In genomic region chr1:54486864-54487263, GRCh38 we compare ENCODE assay signal across 8 cellular contexts.
DNase-seq lines count a peak whose midpoint lies in the region; ATAC-seq, FAIRE-seq and TF ChIP-seq lines count a peak whose summit lies in the region.
"Had no signal": no experiment of that assay in that cellular context is flagged by ENCODE, and none has a peak within 500 bp of the region (broad histone marks: within the 10 kb centered on the region; RNA-seq: fewer than 3 reads in every experiment).

No MANE protein-coding gene starts in this region.

- peak overlapping the region; percentile 28; the same call in 1 of the 2 replicates for H2AFZ ChIP-seq in H1 (ENCODE audit: low read length)

- POLR2A ChIA-PET in H1 (lab: Charles Lee; ENCODE audit: partially characterized antibody), result interaction anchor here (0.9 to 8.3 kb wide), 8 partner anchors 10 to 82 kb away, joined by 3 to 216 read pairs (median 6); partner anchors contain the start of gene SSBP3

- no peak overlapping the region; the same call in 1 of the 2 replicates for H4K8ac ChIP-seq in H1 (ENCODE audit: extremely low read depth, insufficient read depth, low read length)

- no peak overlapping the region for H3K4ac ChIP-seq in H1 (replicated peaks; ENCODE audit: insufficient read length, low read depth, low read length)

- H3K9me3 Mint-ChIP-seq in progenitor cell of endocrine pancreas (ENCODE audit: low read depth), result no peaks in the 10 kb centered on the region

- H3K27me3 ChIP-seq in H1 (replicated peaks in 1 of 4; ENCODE audit: control insufficient read depth in 3 of 4, extremely low read depth in 1 of 4, insufficient read depth in 3 of 4, low read length in 3 of 4), result peaks cover 0 to 18% (median 11%) of the 10 kb centered on the region in 4 experiments; a peak in 6 of 7 replicates

- H3K9me3 ChIP-seq in H1 (ENCODE audit: insufficient read depth in 2 of 2, low read depth in 1 of 2, low read length in 1 of 2), result no peaks in the 10 kb centered on the region

- no peak overlapping the region for H3K9ac ChIP-seq in H1 (replicated peaks in 1 of 4; ENCODE audit: extremely low read depth in 1 of 4, low read depth in 3 of 4, low read length in 3 of 4)

- no peak overlapping the region for H3K4me3 Mint-ChIP-seq in progenitor cell of endocrine pancreas (ENCODE audit: low read depth)

- H3K79me2 ChIP-seq in H1 (ENCODE audit: control insufficient read depth in 1 of 2, insufficient read depth in 2 of 2, low read length in 2 of 2), result no peaks in the 10 kb centered on the region

- TF ChIP-seq RAD21 in H1 (IDR thresholded peaks at IDR 0.05 in 1 of 2, conservative IDR thresholded peaks at IDR 0.05 in 1 of 2; ENCODE audit: low read depth in 2 of 2, low read length in 2 of 2), result no peak

- TF ChIP-seq CTCF in H1 (IDR thresholded peaks at IDR 0.05; ENCODE audit: control extremely low read depth in 1 of 3, insufficient read depth in 1 of 3, low read depth in 1 of 3, low read length in 3 of 3) (no peak), progenitor cell of endocrine pancreas (IDR thresholded peaks at IDR 0.05; ENCODE audit: unreplicated experiment) (no peak), GM13976 (IDR thresholded peaks at IDR 0.05; ENCODE audit: borderline replicate concordance, control extremely low read depth, extremely low read depth, insufficient read depth, missing control alignments) (no peak)

- no peaks in the 10 kb centered on the region for H3K79me1 ChIP-seq in H1 (ENCODE audit: low read depth, low read length)

- 30% methylated on average over 8 of the region's 8 CpGs; no CpG with 5 or more reads in 1 of the 2 experiments for WGBS in H1 (ENCODE audit: extremely low coverage in 1 of 2, insufficient coverage in 1 of 2, insufficient read length in 1 of 2, insufficient replicate concordance in 2 of 2, low coverage in 1 of 2, low lambda C conversion rate in 2 of 2, missing lambda C conversion rate in 1 of 2), 2 experiments

- peaks cover 24% of the 10 kb centered on the region for H3K4me1 Mint-ChIP-seq in progenitor cell of endocrine pancreas (ENCODE audit: low read depth)

- H3K4me3 ChIP-seq in H1 (ENCODE audit: extremely low read depth in 1 of 4, insufficient read depth in 2 of 4, low read depth in 3 of 4, low read length in 4 of 4), result peak overlapping the region in 1 of 4 experiments; percentile 69; a peak in 2 of 8 replicates

- peak overlapping the region; percentile 10 for H2BK20ac ChIP-seq in H1 (ENCODE audit: low read length)

- H2BK120ac ChIP-seq in H1 (replicated peaks; ENCODE audit: low read depth, low read length), result peak overlapping the region; percentile 33

- CTCF ChIA-PET in H1 (lab: Charles Lee; ENCODE audit: partially characterized antibody), result interaction anchor here (0.7 to 2.3 kb wide), 13 partner anchors 9 to 273 kb away, joined by 3 to 18 read pairs (median 4); partner anchors contain the start of gene ACOT11

- H3K23ac ChIP-seq in H1 (ENCODE audit: insufficient read length), result no peak overlapping the region

- H2AK5ac ChIP-seq in H1 (ENCODE audit: low read depth, low read length), result no peak overlapping the region

- no peak for TF ChIP-seq POLR2A in H1 (IDR thresholded peaks at IDR 0.05; ENCODE audit: control extremely low read depth in 1 of 2, low read depth in 2 of 2, low read length in 2 of 2)

- no peaks in the 10 kb centered on the region for H3K36me3 Mint-ChIP-seq in progenitor cell of endocrine pancreas (ENCODE audit: insufficient read depth)

- H2BK15ac ChIP-seq in H1 (ENCODE audit: low read length), result 0 out of 2 replicates have a peak overlapping the region, but pooled peaks have one; percentile 21

- FAIRE-seq in H1 (lab: Jason Lieb, UNC), result no peak
- FAIRE-seq: G401.6 had no signal

- in situ Hi-C loops in GM13976 (cut with MboI; ENCODE audit: low sequenced_read_pairs, unreplicated experiment), result loop anchor here (25.0 kb wide), 1 partner anchor 375 kb away; no protein-coding TSS in a partner anchor

- H4K5ac ChIP-seq in H1 (ENCODE audit: insufficient read length, low read depth, low read length), result no peak overlapping the region

- H3K27me3 Mint-ChIP-seq in progenitor cell of endocrine pancreas, result peaks cover 13% of the 10 kb centered on the region

- no peak overlapping the region; the same call in 1 of the 2 replicates for H3K18ac ChIP-seq in H1 (ENCODE audit: extremely low read depth, low read length)

- DNase-seq in DMS53 (lab: John Stamatoyannopoulos, UW) (peak; percentile 66), NAMALWA (ENCODE audit: low spot score) (peak; percentile 22), H1 (ENCODE audit: low read depth in 1 of 2, low spot score in 2 of 2) (no peak), progenitor cell of endocrine pancreas (ENCODE audit: low spot score, unreplicated experiment) (no peak), GM13976 (ENCODE audit: low spot score) (no peak)
- no peak for DNase-seq in stimulated activated CD4-positive, alpha-beta T cell treated with anti-CD3 and anti-CD28 coated beads, Interleukin-15, amount 100 ng/mL, for 24 hours

- no peaks in the 10 kb centered on the region for H3K36me3 ChIP-seq in H1 (ENCODE audit: control insufficient read depth in 2 of 4, insufficient read depth in 4 of 4, low read length in 3 of 4)

- no peak overlapping the region for H3K14ac ChIP-seq in H1 (ENCODE audit: insufficient read length)

- no peak overlapping the region; the same call in 1 of the 2 replicates for H2BK5ac ChIP-seq in H1 (ENCODE audit: low read depth, low read length)

- no peaks in the 10 kb centered on the region for H4K20me1 ChIP-seq in H1 (replicated peaks in 1 of 2; ENCODE audit: control insufficient read depth in 1 of 2, insufficient read depth in 2 of 2, low read length in 2 of 2)

- H3K56ac ChIP-seq in H1 (replicated peaks; ENCODE audit: insufficient read length, low read depth, low read length), result no peak overlapping the region

- H3K23me2 ChIP-seq in H1 (ENCODE audit: low read depth, low read length), result peaks cover 15% of the 10 kb centered on the region; the same call in 1 of the 2 replicates

- peak overlapping the region; percentile 85 to 91; a peak in 3 of 4 replicates for H3K4me2 ChIP-seq in H1 (ENCODE audit: insufficient read depth in 1 of 2, low read depth in 2 of 2, low read length in 2 of 2)

- TF ChIP-seq EP300 in H1 (IDR thresholded peaks at IDR 0.05; ENCODE audit: borderline replicate concordance in 1 of 2, low read depth in 2 of 2, low read length in 2 of 2), result no peak

- ATAC-seq in GM18858 (IDR thresholded peaks at IDR 0.05; ENCODE audit: unreplicated experiment), result no peak

- H3K4me1 ChIP-seq in H1 (replicated peaks in 1 of 4; ENCODE audit: control insufficient read depth in 3 of 4, insufficient read depth in 4 of 4, low read length in 3 of 4), result peaks cover 7 to 22% (median 15%) of the 10 kb centered on the region in 4 experiments

- H2BK12ac ChIP-seq in H1 (ENCODE audit: low read depth, low read length), result peak overlapping the region; percentile 7; the same call in 1 of the 2 replicates

- H3K27ac ChIP-seq in H1 (ENCODE audit: low read depth, low read length), result no peak overlapping the region

- H4K91ac ChIP-seq in H1 (replicated peaks; ENCODE audit: insufficient read length, low read length), result no peak overlapping the region

- H3K27ac Mint-ChIP-seq in progenitor cell of endocrine pancreas, result peak overlapping the region; percentile 90

TF ChIP-seq in H1, 55 proteins besides CTCF, POLR2A, EP300 and RAD21:
- TF ChIP-seq GTF2F1 (IDR thresholded peaks at IDR 0.05; ENCODE audit: borderline replicate concordance, low read depth, low read length) (no peak), TEAD4 (IDR thresholded peaks at IDR 0.05; ENCODE audit: low read depth, low read length) (no peak), SUZ12 (IDR thresholded peaks at IDR 0.05; ENCODE audit: low read length) (no peak), RNF2 (IDR thresholded peaks at IDR 0.05; ENCODE audit: borderline replicate concordance, low read depth, low read length, missing control alignments, poor library complexity, severe bottlenecking) (peak; percentile 4), HDAC6 (IDR thresholded peaks at IDR 0.05; ENCODE audit: low read depth, low read length) (no peak), SP4 (IDR thresholded peaks at IDR 0.05; ENCODE audit: low read length) (no peak)
- TF ChIP-seq, protein P1, sequence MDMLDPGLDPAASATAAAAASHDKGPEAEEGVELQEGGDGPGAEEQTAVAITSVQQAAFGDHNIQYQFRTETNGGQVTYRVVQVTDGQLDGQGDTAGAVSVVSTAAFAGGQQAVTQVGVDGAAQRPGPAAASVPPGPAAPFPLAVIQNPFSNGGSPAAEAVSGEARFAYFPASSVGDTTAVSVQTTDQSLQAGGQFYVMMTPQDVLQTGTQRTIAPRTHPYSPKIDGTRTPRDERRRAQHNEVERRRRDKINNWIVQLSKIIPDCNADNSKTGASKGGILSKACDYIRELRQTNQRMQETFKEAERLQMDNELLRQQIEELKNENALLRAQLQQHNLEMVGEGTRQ (IDR thresholded peaks at IDR 0.05; ENCODE audit: low read length), result no peak

Comparison
In these comparisons a context has a peak if more than half of its experiments do, and no peak if none do; other contexts are left out.
1. DNase-seq: peak in DMS53 (single experiment) and NAMALWA (single experiment); none in H1 (0 of 2), progenitor cell of endocrine pancreas (single experiment), GM13976 (single experiment) and stimulated activated CD4-positive, alpha-beta T cell treated with anti-CD3 and anti-CD28 coated beads, Interleukin-15, amount 100 ng/mL, for 24 hours (single experiment).